ENCODE assay signal across 23 cellular contexts in the genomic region with DNA sequence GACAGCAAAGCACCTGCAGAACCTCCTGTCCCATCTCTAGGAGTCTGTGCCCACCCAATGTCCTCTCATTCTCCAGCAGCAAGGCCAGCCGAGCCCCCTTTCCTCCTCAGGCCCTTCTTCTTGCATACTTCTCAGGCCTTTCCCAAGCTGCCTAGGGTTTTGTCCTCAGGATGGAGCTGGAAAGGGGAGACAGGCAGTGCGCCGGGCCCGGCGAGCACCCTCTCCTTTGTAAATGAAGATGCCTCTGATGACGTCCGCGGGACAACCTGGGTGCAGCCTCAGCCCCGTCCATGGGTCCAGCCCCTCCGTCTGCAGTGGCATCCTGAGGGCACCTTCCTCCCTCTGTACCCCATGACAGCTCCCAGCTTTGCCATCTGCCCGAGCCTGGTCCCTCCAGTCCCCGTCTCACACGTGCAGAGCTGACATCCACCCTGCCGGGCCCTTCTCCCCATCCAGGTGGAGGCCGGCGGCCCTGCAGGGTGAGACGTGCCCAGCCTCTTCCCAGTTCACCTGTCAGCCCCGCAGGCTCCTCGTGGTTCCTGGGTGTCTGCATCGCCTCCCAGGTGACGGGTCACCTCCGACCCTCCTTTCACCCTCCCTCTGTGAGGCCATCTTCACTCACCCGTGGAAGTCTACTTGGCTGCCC. TPM values are rescaled to one million over a fixed set of nuclear protein-coding genes. Genes with fewer than 3 reads are reported as not detected.
DNase-seq lines count a peak whose midpoint lies in the region; FAIRE-seq and TF ChIP-seq lines count a peak whose summit lies in the region.
"Had no signal": no experiment of that assay in that cellular context is flagged by ENCODE, and none has a peak within 500 bp of the region (broad histone marks: within the 10 kb centered on the region; RNA-seq: fewer than 3 reads in every experiment).

No MANE protein-coding gene starts in this region.

- H3K4me1 Mint-ChIP-seq in nephron progenitor cell: peaks cover 21% of the 10 kb centered on the region
- H3K4me1 Mint-ChIP-seq: activated B cell treated with CpG ODN at 0.5 μM for 24 hours; activated naive CD4-positive, alpha-beta T cell treated with anti-CD3 and anti-CD28 coated beads, Interleukin-2, amount 50 U/mL, for 24 hours; activated T-helper 17 cell treated with anti-CD3 and anti-CD28 coated beads, Interleukin-2, amount 50 U/mL, for 72 hours; IgD-negative memory B cell had no signal

- H3K23ac ChIP-seq in H1 (ENCODE audit: insufficient read length): no peak overlapping the region

- no peak overlapping the region for H2AFZ ChIP-seq in H1 (ENCODE audit: low read length)
- H2AFZ ChIP-seq: PC-9 had no signal

- no peak overlapping the region for H3K4me3 Mint-ChIP-seq in nephron progenitor cell
- H3K4me3 Mint-ChIP-seq: activated B cell treated with CpG ODN at 0.5 μM for 24 hours; activated naive CD4-positive, alpha-beta T cell treated with anti-CD3 and anti-CD28 coated beads, Interleukin-2, amount 50 U/mL, for 24 hours; activated T-helper 17 cell treated with anti-CD3 and anti-CD28 coated beads, Interleukin-2, amount 50 U/mL, for 72 hours; IgD-negative memory B cell; stimulated activated naive B cell treated with anti-CD40 and anti-IgM and Interleukin-4, amounts not matched to agents 10 μg/mL and 1 μg/mL and 100 μg/mL, for 72 hours; T-helper 1 cell treated with Interleukin-12 subunit alpha and Interleukin-12 subunit beta and Interleukin-4 antibody, amounts not matched to agents 30 μg/mL and 1 μg/mL, for 36 hours had no signal

- H4K20me1 ChIP-seq in H1 (replicated peaks in 1 of 2; ENCODE audit: control insufficient read depth in 1 of 2, insufficient read depth in 2 of 2, low read length in 2 of 2): peaks cover 0 to 1% of the 10 kb centered on the region in 2 experiments

- H3K79me2 ChIP-seq in H1 (ENCODE audit: control insufficient read depth in 1 of 2, insufficient read depth in 2 of 2, low read length in 2 of 2): no peaks in the 10 kb centered on the region

- H2BK5ac ChIP-seq in H1 (ENCODE audit: low read depth, low read length): no peak overlapping the region

- H2BK12ac ChIP-seq in H1 (ENCODE audit: low read depth, low read length): no peak overlapping the region

- no peaks in the 10 kb centered on the region for H3K4me1 ChIP-seq in right atrium auricular region
- no peaks in the 10 kb centered on the region for H3K4me1 ChIP-seq in left ventricle myocardium inferior
- no peaks in the 10 kb centered on the region; a peak in 1 of 7 replicates for H3K4me1 ChIP-seq in H1 (replicated peaks in 1 of 4; ENCODE audit: control insufficient read depth in 3 of 4, insufficient read depth in 4 of 4, low read length in 3 of 4)
- H3K4me1 ChIP-seq: HAP-1 had no signal

- H3K56ac ChIP-seq in H1 (replicated peaks; ENCODE audit: insufficient read length, low read depth, low read length): no peak overlapping the region

- TF ChIP-seq POLR2A in H1 (IDR thresholded peaks at IDR 0.05; ENCODE audit: control extremely low read depth in 1 of 2, low read depth in 2 of 2, low read length in 2 of 2): no peak

- H3K27ac Mint-ChIP-seq in nephron progenitor cell: no peak overlapping the region
- H3K27ac Mint-ChIP-seq: activated B cell treated with CpG ODN at 0.5 μM for 24 hours; activated naive CD4-positive, alpha-beta T cell treated with anti-CD3 and anti-CD28 coated beads, Interleukin-2, amount 50 U/mL, for 24 hours; activated T-helper 17 cell treated with anti-CD3 and anti-CD28 coated beads, Interleukin-2, amount 50 U/mL, for 72 hours; stimulated activated naive B cell treated with anti-CD40 and anti-IgM and Interleukin-4, amounts not matched to agents 10 μg/mL and 1 μg/mL and 100 μg/mL, for 72 hours; T-helper 1 cell treated with Interleukin-12 subunit alpha and Interleukin-12 subunit beta and Interleukin-4 antibody, amounts not matched to agents 30 μg/mL and 1 μg/mL, for 36 hours had no signal

- H3K27ac ChIP-seq in right atrium auricular region (no peak overlapping the region), left ventricle myocardium inferior (replicated peaks) (no peak overlapping the region), H1 (ENCODE audit: low read depth, low read length) (no peak overlapping the region)
- H3K27ac ChIP-seq: neutrophil, PC-9 had no signal

- H3K4ac ChIP-seq in H1 (replicated peaks; ENCODE audit: insufficient read length, low read depth, low read length): no peak overlapping the region

- H3K4me3 ChIP-seq in right atrium auricular region (no peak overlapping the region), left ventricle myocardium inferior (no peak overlapping the region), H1 (ENCODE audit: extremely low read depth in 1 of 4, insufficient read depth in 2 of 4, low read depth in 3 of 4, low read length in 4 of 4) (no peak overlapping the region)
- H3K4me3 ChIP-seq: HAP-1, PC-9 had no signal

- H3K79me1 ChIP-seq in H1 (ENCODE audit: low read depth, low read length): no peaks in the 10 kb centered on the region; the same call in 1 of the 2 replicates

- WGBS in H1 (ENCODE audit: extremely low coverage in 1 of 2, insufficient coverage in 1 of 2, insufficient read length in 1 of 2, insufficient replicate concordance in 2 of 2, low coverage in 1 of 2, low lambda C conversion rate in 2 of 2, missing lambda C conversion rate in 1 of 2), 2 experiments: 94% methylated on average over 21 of the region's 23 CpGs; no CpG with 5 or more reads in 1 of the 2 experiments

- H3K18ac ChIP-seq in H1 (ENCODE audit: extremely low read depth, low read length): no peak overlapping the region

- TF ChIP-seq RAD21 in H1 (IDR thresholded peaks at IDR 0.05 in 1 of 2, conservative IDR thresholded peaks at IDR 0.05 in 1 of 2; ENCODE audit: low read depth in 2 of 2, low read length in 2 of 2): no peak

- no peak for TF ChIP-seq CTCF in right atrium auricular region (IDR thresholded peaks at IDR 0.05)
- TF ChIP-seq CTCF in left ventricle myocardium inferior (IDR thresholded peaks at IDR 0.05; ENCODE audit: borderline replicate concordance): no peak
- no peak for TF ChIP-seq CTCF in H1 (IDR thresholded peaks at IDR 0.05; ENCODE audit: control extremely low read depth in 1 of 3, insufficient read depth in 1 of 3, low read depth in 1 of 3, low read length in 3 of 3)
- TF ChIP-seq CTCF in nephron progenitor cell (IDR thresholded peaks at IDR 0.05): no peak

- H3K27me3 Mint-ChIP-seq in nephron progenitor cell (ENCODE audit: low read depth, poor library complexity): peaks cover 18% of the 10 kb centered on the region

- no peak overlapping the region for H2BK20ac ChIP-seq in H1 (ENCODE audit: low read length)

- H3K9me3 ChIP-seq in right atrium auricular region: no peaks in the 10 kb centered on the region
- no peaks in the 10 kb centered on the region for H3K9me3 ChIP-seq in left ventricle myocardium inferior (replicated peaks)
- no peaks in the 10 kb centered on the region for H3K9me3 ChIP-seq in H1 (ENCODE audit: insufficient read depth in 2 of 2, low read depth in 1 of 2, low read length in 1 of 2)
- H3K9me3 ChIP-seq: HAP-1, neutrophil had no signal

- peak overlapping the region; percentile 12; the same call in 1 of the 2 replicates for H4K8ac ChIP-seq in H1 (ENCODE audit: extremely low read depth, insufficient read depth, low read length)

- H3K36me3 ChIP-seq in right atrium auricular region (no peaks in the 10 kb centered on the region), left ventricle myocardium inferior (no peaks in the 10 kb centered on the region), H1 (ENCODE audit: control insufficient read depth in 2 of 4, insufficient read depth in 4 of 4, low read length in 3 of 4) (no peaks in the 10 kb centered on the region)
- H3K36me3 ChIP-seq: HAP-1, neutrophil had no signal

- POLR2A ChIA-PET in H1 (lab: Charles Lee; ENCODE audit: partially characterized antibody): no interaction called here

- H3K4me2 ChIP-seq in H1 (ENCODE audit: insufficient read depth in 1 of 2, low read depth in 2 of 2, low read length in 2 of 2): no peak overlapping the region
- H3K4me2 ChIP-seq: PC-9 had no signal

- intact Hi-C loops in left ventricle myocardium inferior (cut with micrococcal nuclease): no loop called here
- intact Hi-C loops in posterior vena cava (cut with DNase I): no loop called here

- H2BK120ac ChIP-seq in H1 (replicated peaks; ENCODE audit: low read depth, low read length): no peak overlapping the region

- CTCF ChIA-PET in H1 (lab: Charles Lee; ENCODE audit: partially characterized antibody): interaction anchor here (1.1 to 4.1 kb wide), 7 partner anchors 8 to 50 kb away, joined by 3 to 19 read pairs (median 5); no protein-coding TSS in a partner anchor

- no peak overlapping the region for H3K14ac ChIP-seq in H1 (ENCODE audit: insufficient read length)

- H3K23me2 ChIP-seq in H1 (ENCODE audit: low read depth, low read length): no peaks in the 10 kb centered on the region

- no peak overlapping the region for H2AK5ac ChIP-seq in H1 (ENCODE audit: low read depth, low read length)

- FAIRE-seq in H1 (lab: Jason Lieb, UNC): no peak
- FAIRE-seq: GM12892, urothelium cell line had no signal

- peak; percentile 43 for DNase-seq in right atrium auricular region (ENCODE audit: low spot score)
- DNase-seq in left ventricle myocardium inferior: no peak
- peak in 1 of 2 experiments; percentile 35 for DNase-seq in H1 (ENCODE audit: low read depth in 1 of 2, low spot score in 2 of 2)
- DNase-seq in posterior vena cava (ENCODE audit: low spot score): peak; percentile 63
- no peak for DNase-seq in effector CD4-positive, alpha-beta T cell
- no peak for DNase-seq in nephron progenitor cell
- no peak for DNase-seq in hippocampal formation (lab: John Stamatoyannopoulos, UW)
- DNase-seq: activated B cell treated with CpG ODN at 0.5 μM for 24 hours; activated CD4-positive, alpha-beta T cell treated with anti-CD3 and anti-CD28 coated beads, Interleukin-2, amount 50 U/mL, for 4 hours; effector CD8-positive, alpha-beta T cell; MV-4-11; NCI-H1436; NCI-H226; PC-9; stimulated activated naive B cell treated with anti-CD40 and anti-IgM and Interleukin-4, amounts not matched to agents 10 μg/mL and 1 μg/mL and 100 μg/mL, for 72 hours had no signal

- no peak overlapping the region for H4K91ac ChIP-seq in H1 (replicated peaks; ENCODE audit: insufficient read length, low read length)

- H3K9me3 Mint-ChIP-seq in nephron progenitor cell: no peaks in the 10 kb centered on the region
- H3K9me3 Mint-ChIP-seq: activated B cell treated with CpG ODN at 0.5 μM for 24 hours; activated naive CD4-positive, alpha-beta T cell treated with anti-CD3 and anti-CD28 coated beads, Interleukin-2, amount 50 U/mL, for 24 hours; activated T-helper 17 cell treated with anti-CD3 and anti-CD28 coated beads, Interleukin-2, amount 50 U/mL, for 72 hours; IgD-negative memory B cell; stimulated activated naive B cell treated with anti-CD40 and anti-IgM and Interleukin-4, amounts not matched to agents 10 μg/mL and 1 μg/mL and 100 μg/mL, for 72 hours; T-helper 1 cell treated with Interleukin-12 subunit alpha and Interleukin-12 subunit beta and Interleukin-4 antibody, amounts not matched to agents 30 μg/mL and 1 μg/mL, for 36 hours had no signal

- no peaks in the 10 kb centered on the region for H3K36me3 Mint-ChIP-seq in nephron progenitor cell (ENCODE audit: low read depth)
- H3K36me3 Mint-ChIP-seq: activated naive CD4-positive, alpha-beta T cell treated with anti-CD3 and anti-CD28 coated beads, Interleukin-2, amount 50 U/mL, for 24 hours; stimulated activated naive B cell treated with anti-CD40 and anti-IgM and Interleukin-4, amounts not matched to agents 10 μg/mL and 1 μg/mL and 100 μg/mL, for 72 hours had no signal

- no peak overlapping the region for H4K5ac ChIP-seq in H1 (ENCODE audit: insufficient read length, low read depth, low read length)

- no peaks in the 10 kb centered on the region for H3K27me3 ChIP-seq in right atrium auricular region
- H3K27me3 ChIP-seq in left ventricle myocardium inferior (ENCODE audit: low read depth): no peaks in the 10 kb centered on the region
- H3K27me3 ChIP-seq in H1 (replicated peaks in 1 of 4; ENCODE audit: control insufficient read depth in 3 of 4, extremely low read depth in 1 of 4, insufficient read depth in 3 of 4, low read length in 3 of 4): no peaks in the 10 kb centered on the region
- H3K27me3 ChIP-seq: neutrophil had no signal

- TF ChIP-seq EP300 in H1 (IDR thresholded peaks at IDR 0.05; ENCODE audit: borderline replicate concordance in 1 of 2, low read depth in 2 of 2, low read length in 2 of 2): no peak

- H2BK15ac ChIP-seq in H1 (ENCODE audit: low read length): no peak overlapping the region

- H3K9ac ChIP-seq in H1 (replicated peaks in 1 of 4; ENCODE audit: extremely low read depth in 1 of 4, low read depth in 3 of 4, low read length in 3 of 4): no peak overlapping the region

RNA-seq across cellular contexts. Expression of a gene that starts 36.4 kb away (rescaled TPM):
- total RNA-seq in right atrium auricular region (under 1 TPM; 0.20 to 0.44 TPM), left ventricle myocardium inferior (1.7 TPM), posterior vena cava (under 1 TPM; 0.60 to 0.62 TPM)
- 0.84 and 0.91 TPM in 2 replicates for total RNA-seq in H1 (2021; fragmentation: NEBNext Ultra II Directional; extraction: Animal tissue kit (Norgen Biotek cat#: 25700))
- 0.82 and 0.83 TPM in 2 replicates for polyA plus RNA-seq in H1 (2011; rRNA removed)
- 0.96 TPM for polyA plus RNA-seq in H1 (2011; cell fraction: cytosol; rRNA removed)
- polyA plus RNA-seq in H1 (2011; cell fraction: nucleus; rRNA removed): 4.0 TPM
- polyA plus RNA-seq in H1 (2012, experiment 1 of 2): 1.1 to 1.8 TPM (median 1.4 TPM) in 4 replicates
- polyA plus RNA-seq in H1 (2012, experiment 2 of 2): 0.21 TPM
- polyA plus RNA-seq in H1 (2013, experiment 1 of 2): 0.45 TPM
- polyA plus RNA-seq in H1 (2013, experiment 2 of 2): 0.35 TPM
- 0.44 and 0.59 TPM in 2 replicates for polyA minus RNA-seq in H1 (2011; rRNA and poly(A)+ RNA removed)
- 0.44 TPM for polyA minus RNA-seq in H1 (2011; cell fraction: cytosol; rRNA and poly(A)+ RNA removed)
- polyA minus RNA-seq in H1 (2011; cell fraction: nucleus; rRNA and poly(A)+ RNA removed): 1.7 TPM
- polyA plus RNA-seq: IgD-negative memory B cell had no signal

Comparison
In these comparisons a context has a peak if more than half of its experiments do, and no peak if none do; other contexts are left out.
1. DNase-seq: peak in right atrium auricular region (single experiment) and posterior vena cava (single experiment); none in left ventricle myocardium inferior (single experiment), effector CD4-positive, alpha-beta T cell (single experiment), nephron progenitor cell (single experiment) and hippocampal formation (0 of 2).